40 cellular contexts compared by ENCODE assay signal in genomic region chr22:30500628-30501027, GRCh38. TPM values are rescaled to one million over a fixed set of nuclear protein-coding genes. Genes with fewer than 3 reads are reported as not detected.
"Had no signal": no experiment of that assay in that cellular context is flagged by ENCODE, and none has a peak within 500 bp of the region (broad histone marks: within the 10 kb centered on the region; RNA-seq: fewer than 3 reads in every experiment).

No MANE protein-coding gene starts in this region.

- H3K27ac ChIP-seq: ascending aorta, cardiac muscle cell, VCaP had no signal

- H3K27me3 ChIP-seq: ascending aorta had no signal

- H3K9me3 Mint-ChIP-seq: activated B cell treated with CpG ODN at 0.5 μM for 24 hours; activated CD4-positive, alpha-beta memory T cell treated with anti-CD3 and anti-CD28 coated beads for 36 hours; activated CD4-positive, alpha-beta T cell treated with anti-CD3 and anti-CD28 coated beads, Interleukin-2, amount 10 ng/mL, durations not matched to agents 24 days and 14 days; activated CD8-positive, alpha-beta T cell treated with anti-CD3 and anti-CD28 coated beads for 36 hours; activated naive CD4-positive, alpha-beta T cell treated with anti-CD3 and anti-CD28 coated beads, Interleukin-2, amount 10 ng/mL, durations not matched to agents 7 days and 5 days; activated naive CD4-positive, alpha-beta T cell treated with anti-CD3 and anti-CD28 coated beads, Interleukin-2, amount 50 U/mL, for 24 hours; activated naive CD8-positive, alpha-beta T cell treated with anti-CD3 and anti-CD28 coated beads, Interleukin-2, amount 10 ng/mL, durations not matched to agents 7 days and 5 days; activated naive CD8-positive, alpha-beta T cell treated with anti-CD3 and anti-CD28 coated beads, Interleukin-2, amount 50 U/mL, for 24 hours; activated T-cell treated with anti-CD3 and anti-CD28 coated beads, Interleukin-2, amount 50 U/mL, for 4 hours; activated T-cell treated with anti-CD3 and anti-CD28 coated beads, Interleukin-2, amount 50 U/mL, for 72 hours; activated T-helper 1 cell treated with anti-CD3 and anti-CD28 coated beads, Interleukin-12 subunit alpha, Interleukin-12 subunit beta, Interleukin-2, Interleukin-4 antibody, amounts not matched to agents 30 ng/mL and 10 ng/mL and 1 ng/mL, durations not matched to agents 14 hours and 24 hours and 36 hours; activated T-helper 17 cell treated with anti-CD3 and anti-CD28 coated beads, Interleukin-2, amount 50 U/mL, for 72 hours; central memory CD8-positive, alpha-beta T cell; T-helper 1 cell treated with Interleukin-12 subunit alpha and Interleukin-12 subunit beta and Interleukin-4 antibody, amounts not matched to agents 30 μg/mL and 1 μg/mL, for 36 hours; T-helper 2 cell treated with Interferon-gamma antibody and Interleukin-4, amounts not matched to agents 5 μg/mL and 100 μg/mL, for 36 hours had no signal

- H3K4me1 Mint-ChIP-seq: activated B cell treated with CpG ODN at 0.5 μM for 24 hours; activated CD4-positive, alpha-beta T cell treated with anti-CD3 and anti-CD28 coated beads, Interleukin-2, amount 10 ng/mL, durations not matched to agents 24 days and 14 days; activated naive CD4-positive, alpha-beta T cell treated with anti-CD3 and anti-CD28 coated beads, Interleukin-2, amount 10 ng/mL, durations not matched to agents 7 days and 5 days; activated naive CD4-positive, alpha-beta T cell treated with anti-CD3 and anti-CD28 coated beads, Interleukin-2, amount 50 U/mL, for 24 hours; activated naive CD8-positive, alpha-beta T cell treated with anti-CD3 and anti-CD28 coated beads, Interleukin-2, amount 10 ng/mL, durations not matched to agents 7 days and 5 days; activated naive CD8-positive, alpha-beta T cell treated with anti-CD3 and anti-CD28 coated beads, Interleukin-2, amount 50 U/mL, for 24 hours; activated T-helper 17 cell treated with anti-CD3 and anti-CD28 coated beads, Interleukin-2, amount 50 U/mL, for 72 hours; brain; central memory CD8-positive, alpha-beta T cell had no signal

- ATAC-seq: activated CD8-positive, alpha-beta T cell treated with anti-CD3 and anti-CD28 coated beads for 36 hours; activated naive CD8-positive, alpha-beta T cell treated with anti-CD3 and anti-CD28 coated beads, Interleukin-2, amount 50 U/mL, for 24 hours; activated T-cell treated with anti-CD3 and anti-CD28 coated beads, Interleukin-2, amount 50 U/mL, for 4 hours; activated T-cell treated with anti-CD3 and anti-CD28 coated beads, Interleukin-2, amount 50 U/mL, for 72 hours; activated T-helper 17 cell treated with anti-CD3 and anti-CD28 coated beads, Interleukin-2, amount 50 U/mL, for 72 hours had no signal

- H3K36me3 ChIP-seq: ascending aorta, cardiac muscle cell had no signal

- FAIRE-seq: bronchial epithelial cell, TTC549 had no signal

- H3K27ac Mint-ChIP-seq: activated B cell treated with CpG ODN at 0.5 μM for 24 hours; activated CD4-positive, alpha-beta memory T cell treated with anti-CD3 and anti-CD28 coated beads for 36 hours; activated CD4-positive, alpha-beta T cell treated with anti-CD3 and anti-CD28 coated beads, Interleukin-2, amount 10 ng/mL, durations not matched to agents 24 days and 14 days; activated CD8-positive, alpha-beta T cell treated with anti-CD3 and anti-CD28 coated beads for 36 hours; activated naive CD4-positive, alpha-beta T cell treated with anti-CD3 and anti-CD28 coated beads, Interleukin-2, amount 10 ng/mL, durations not matched to agents 7 days and 5 days; activated naive CD4-positive, alpha-beta T cell treated with anti-CD3 and anti-CD28 coated beads, Interleukin-2, amount 50 U/mL, for 24 hours; activated naive CD8-positive, alpha-beta T cell; activated naive CD8-positive, alpha-beta T cell treated with anti-CD3 and anti-CD28 coated beads, Interleukin-2, amount 10 ng/mL, durations not matched to agents 7 days and 5 days; activated naive CD8-positive, alpha-beta T cell treated with anti-CD3 and anti-CD28 coated beads, Interleukin-2, amount 50 U/mL, for 24 hours; activated T-cell treated with anti-CD3 and anti-CD28 coated beads, Interleukin-2, amount 50 U/mL, for 72 hours; activated T-helper 1 cell treated with anti-CD3 and anti-CD28 coated beads, Interleukin-12 subunit alpha, Interleukin-12 subunit beta, Interleukin-2, Interleukin-4 antibody, amounts not matched to agents 30 ng/mL and 10 ng/mL and 1 ng/mL, durations not matched to agents 14 hours and 24 hours and 36 hours; activated T-helper 17 cell treated with anti-CD3 and anti-CD28 coated beads, Interleukin-2, amount 50 U/mL, for 72 hours; brain; T-helper 1 cell treated with Interleukin-12 subunit alpha and Interleukin-12 subunit beta and Interleukin-4 antibody, amounts not matched to agents 30 μg/mL and 1 μg/mL, for 36 hours; T-helper 2 cell treated with Interferon-gamma antibody and Interleukin-4, amounts not matched to agents 5 μg/mL and 100 μg/mL, for 36 hours had no signal

- H3K9me3 ChIP-seq: ascending aorta had no signal

- H3K4me1 ChIP-seq: ascending aorta had no signal

- H3K4me3 Mint-ChIP-seq: activated B cell treated with CpG ODN at 0.5 μM for 24 hours; activated CD4-positive, alpha-beta memory T cell treated with anti-CD3 and anti-CD28 coated beads for 36 hours; activated CD4-positive, alpha-beta T cell treated with anti-CD3 and anti-CD28 coated beads, Interleukin-2, amount 10 ng/mL, durations not matched to agents 24 days and 14 days; activated CD8-positive, alpha-beta T cell treated with anti-CD3 and anti-CD28 coated beads for 36 hours; activated naive CD4-positive, alpha-beta T cell treated with anti-CD3 and anti-CD28 coated beads, Interleukin-2, amount 10 ng/mL, durations not matched to agents 7 days and 5 days; activated naive CD4-positive, alpha-beta T cell treated with anti-CD3 and anti-CD28 coated beads, Interleukin-2, amount 50 U/mL, for 24 hours; activated naive CD8-positive, alpha-beta T cell; activated naive CD8-positive, alpha-beta T cell treated with anti-CD3 and anti-CD28 coated beads, Interleukin-2, amount 10 ng/mL, durations not matched to agents 7 days and 5 days; activated naive CD8-positive, alpha-beta T cell treated with anti-CD3 and anti-CD28 coated beads, Interleukin-2, amount 50 U/mL, for 24 hours; activated T-cell treated with anti-CD3 and anti-CD28 coated beads, Interleukin-2, amount 50 U/mL, for 4 hours; activated T-cell treated with anti-CD3 and anti-CD28 coated beads, Interleukin-2, amount 50 U/mL, for 72 hours; activated T-helper 1 cell treated with anti-CD3 and anti-CD28 coated beads, Interleukin-12 subunit alpha, Interleukin-12 subunit beta, Interleukin-2, Interleukin-4 antibody, amounts not matched to agents 30 ng/mL and 10 ng/mL and 1 ng/mL, durations not matched to agents 14 hours and 24 hours and 36 hours; activated T-helper 17 cell treated with anti-CD3 and anti-CD28 coated beads, Interleukin-2, amount 50 U/mL, for 72 hours; brain; central memory CD8-positive, alpha-beta T cell; T-helper 1 cell treated with Interleukin-12 subunit alpha and Interleukin-12 subunit beta and Interleukin-4 antibody, amounts not matched to agents 30 μg/mL and 1 μg/mL, for 36 hours; T-helper 2 cell treated with Interferon-gamma antibody and Interleukin-4, amounts not matched to agents 5 μg/mL and 100 μg/mL, for 36 hours had no signal

- H3K36me3 Mint-ChIP-seq: activated CD4-positive, alpha-beta memory T cell treated with anti-CD3 and anti-CD28 coated beads for 36 hours; activated naive CD4-positive, alpha-beta T cell treated with anti-CD3 and anti-CD28 coated beads, Interleukin-2, amount 10 ng/mL, durations not matched to agents 7 days and 5 days; activated naive CD4-positive, alpha-beta T cell treated with anti-CD3 and anti-CD28 coated beads, Interleukin-2, amount 50 U/mL, for 24 hours; activated naive CD8-positive, alpha-beta T cell; activated naive CD8-positive, alpha-beta T cell treated with anti-CD3 and anti-CD28 coated beads, Interleukin-2, amount 10 ng/mL, durations not matched to agents 7 days and 5 days; brain had no signal

- H3K4me3 ChIP-seq: ascending aorta, cardiac muscle cell had no signal

- DNase-seq: activated B cell treated with CpG ODN at 0.5 μM for 24 hours; activated CD4-positive, alpha-beta memory T cell treated with anti-CD3 and anti-CD28 coated beads for 36 hours; activated CD4-positive, alpha-beta T cell treated with anti-CD3 and anti-CD28 coated beads for 4 hours; activated CD4-positive, alpha-beta T cell treated with anti-CD3 and anti-CD28 coated beads, Interleukin-2, amount 10 ng/mL, durations not matched to agents 24 days and 14 days; activated CD4-positive, alpha-beta T cell treated with anti-CD3 and anti-CD28 coated beads, Interleukin-2, amount 50 U/mL, for 1 hour; activated CD4-positive, alpha-beta T cell treated with anti-CD3 and anti-CD28 coated beads, Interleukin-2, amount 50 U/mL, for 4 hours; activated CD4-positive, CD25-positive, alpha-beta regulatory T cell treated with anti-CD3 and anti-CD28 coated beads, Interleukin-2, amount 50 U/mL, for 72 hours; activated CD8-positive, alpha-beta memory T cell treated with anti-CD3 and anti-CD28 coated beads, Interleukin-2, amount 50 U/mL, for 4 hours; activated CD8-positive, alpha-beta T cell treated with anti-CD3 and anti-CD28 coated beads for 36 hours; activated effector memory CD4-positive, alpha-beta T cell treated with anti-CD3 and anti-CD28 coated beads, Interleukin-2, amount 50 U/mL, for 16 hours; activated naive CD4-positive, alpha-beta T cell treated with anti-CD3 and anti-CD28 coated beads, Interleukin-2, amount 10 ng/mL, durations not matched to agents 7 days and 5 days; activated naive CD4-positive, alpha-beta T cell treated with Interleukin-2 at 50 U/mL for 16 hours; activated naive CD8-positive, alpha-beta T cell treated with anti-CD3 and anti-CD28 coated beads, Interleukin-2, amount 10 ng/mL, durations not matched to agents 7 days and 5 days; activated naive CD8-positive, alpha-beta T cell treated with anti-CD3 and anti-CD28 coated beads, Interleukin-2, amount 50 U/mL, for 24 hours; activated T-cell treated with anti-CD3 and anti-CD28 coated beads for 4 hours; activated T-cell treated with anti-CD3 and anti-CD28 coated beads, Interleukin-2, amount 50 U/mL, for 1 hour; activated T-cell treated with anti-CD3 and anti-CD28 coated beads, Interleukin-2, amount 50 U/mL, for 4 hours; activated T-cell treated with anti-CD3 and anti-CD28 coated beads, Interleukin-2, amount 50 U/mL, for 72 hours; amygdala; anterior cingulate cortex; caudate nucleus; cerebellar nuclear complex; T-helper 1 cell; T-helper 2 cell; T-helper 9 cell had no signal

RNA-seq across cellular contexts. Expression of gene SEC14L4, which starts 4.9 kb away (rescaled TPM):
- total RNA-seq: activated B cell treated with CpG ODN at 0.5 μM for 24 hours; activated CD4-positive, alpha-beta memory T cell treated with anti-CD3 and anti-CD28 coated beads for 36 hours; activated CD4-positive, alpha-beta T cell treated with anti-CD3 and anti-CD28 coated beads, Interleukin-2, amount 10 ng/mL, durations not matched to agents 24 days and 14 days; activated CD8-positive, alpha-beta memory T cell treated with anti-CD3 and anti-CD28 coated beads for 36 hours; activated CD8-positive, alpha-beta T cell treated with anti-CD3 and anti-CD28 coated beads for 36 hours; activated naive CD8-positive, alpha-beta T cell treated with anti-CD3 and anti-CD28 coated beads, Interleukin-2, amount 10 ng/mL, durations not matched to agents 7 days and 5 days; activated T-cell treated with anti-CD3 and anti-CD28 coated beads, Interleukin-2, amount 50 U/mL, for 72 hours; activated T-helper 1 cell treated with anti-CD3 and anti-CD28 coated beads, Interleukin-12 subunit alpha, Interleukin-12 subunit beta, Interleukin-2, Interleukin-4 antibody, amounts not matched to agents 30 ng/mL and 10 ng/mL and 1 ng/mL, durations not matched to agents 14 hours and 24 hours and 36 hours; activated T-helper 17 cell treated with anti-CD3 and anti-CD28 coated beads, Interleukin-2, amount 50 U/mL, for 72 hours; ascending aorta; bronchial epithelial cell had no signal

RNA-seq across cellular contexts. Expression of gene SEC14L3, which starts 28.8 kb away (rescaled TPM):
- total RNA-seq: activated B cell treated with CpG ODN at 0.5 μM for 24 hours; activated CD4-positive, alpha-beta memory T cell treated with anti-CD3 and anti-CD28 coated beads for 36 hours; activated CD4-positive, alpha-beta T cell treated with anti-CD3 and anti-CD28 coated beads, Interleukin-2, amount 10 ng/mL, durations not matched to agents 24 days and 14 days; activated CD8-positive, alpha-beta memory T cell treated with anti-CD3 and anti-CD28 coated beads for 36 hours; activated CD8-positive, alpha-beta T cell treated with anti-CD3 and anti-CD28 coated beads for 36 hours; activated naive CD8-positive, alpha-beta T cell treated with anti-CD3 and anti-CD28 coated beads, Interleukin-2, amount 10 ng/mL, durations not matched to agents 7 days and 5 days; activated T-cell treated with anti-CD3 and anti-CD28 coated beads, Interleukin-2, amount 50 U/mL, for 4 hours; activated T-cell treated with anti-CD3 and anti-CD28 coated beads, Interleukin-2, amount 50 U/mL, for 72 hours; activated T-helper 1 cell treated with anti-CD3 and anti-CD28 coated beads, Interleukin-12 subunit alpha, Interleukin-12 subunit beta, Interleukin-2, Interleukin-4 antibody, amounts not matched to agents 30 ng/mL and 10 ng/mL and 1 ng/mL, durations not matched to agents 14 hours and 24 hours and 36 hours; activated T-helper 17 cell treated with anti-CD3 and anti-CD28 coated beads, Interleukin-2, amount 50 U/mL, for 72 hours; ascending aorta; bronchial epithelial cell; cardiac muscle cell had no signal
- polyA plus RNA-seq: adipose tissue, cardiac muscle cell had no signal

RNA-seq across cellular contexts. Expression of gene SEC14L6, which starts 45.9 kb away (rescaled TPM):
- total RNA-seq: activated B cell treated with CpG ODN at 0.5 μM for 24 hours; activated CD4-positive, alpha-beta T cell treated with anti-CD3 and anti-CD28 coated beads, Interleukin-2, amount 10 ng/mL, durations not matched to agents 24 days and 14 days; activated CD8-positive, alpha-beta memory T cell treated with anti-CD3 and anti-CD28 coated beads for 36 hours; activated CD8-positive, alpha-beta T cell treated with anti-CD3 and anti-CD28 coated beads for 36 hours; activated T-cell treated with anti-CD3 and anti-CD28 coated beads, Interleukin-2, amount 50 U/mL, for 4 hours; activated T-cell treated with anti-CD3 and anti-CD28 coated beads, Interleukin-2, amount 50 U/mL, for 72 hours; activated T-helper 1 cell treated with anti-CD3 and anti-CD28 coated beads, Interleukin-12 subunit alpha, Interleukin-12 subunit beta, Interleukin-2, Interleukin-4 antibody, amounts not matched to agents 30 ng/mL and 10 ng/mL and 1 ng/mL, durations not matched to agents 14 hours and 24 hours and 36 hours; activated T-helper 17 cell treated with anti-CD3 and anti-CD28 coated beads, Interleukin-2, amount 50 U/mL, for 72 hours; ascending aorta; bronchial epithelial cell had no signal
